In genomic region chr5:54844905-54845566, GRCh38 we compare ENCODE assay signal across 8 cellular contexts.
DNase-seq lines count a peak whose midpoint lies in the region; ATAC-seq and TF ChIP-seq lines count a peak whose summit lies in the region.

No MANE protein-coding gene starts in this region.

- no peak overlapping the region for H3K4me3 Mint-ChIP-seq in endothelial cell (ENCODE audit: unreplicated experiment)
- H3K4me3 Mint-ChIP-seq in naive B cell: peak overlapping the region; percentile 22 to 88 (median 73)

- H3K27ac Mint-ChIP-seq in endothelial cell (ENCODE audit: unreplicated experiment): no peak overlapping the region
- peak overlapping the region in 5 of 6 donors; percentile 78 to 95 (median 85) for H3K27ac Mint-ChIP-seq in naive B cell

- H3K4me1 Mint-ChIP-seq in endothelial cell (ENCODE audit: unreplicated experiment) (peaks cover 3% of the 10 kb centered on the region), naive B cell (peaks cover 10 to 25% (median 23%) of the 10 kb centered on the region in 3 donors)

- H3K36me3 Mint-ChIP-seq in endothelial cell (ENCODE audit: low read depth, unreplicated experiment) (no peaks in the 10 kb centered on the region), naive B cell (no peaks in the 10 kb centered on the region)

- peak; percentile 88 for TF ChIP-seq CTCF in endothelial cell (IDR thresholded peaks at IDR 0.05; ENCODE audit: unreplicated experiment)

- H3K27me3 Mint-ChIP-seq in endothelial cell (ENCODE audit: unreplicated experiment): no peaks in the 10 kb centered on the region
- peaks cover 4 to 15% (median 7%) of the 10 kb centered on the region in 3 donors for H3K27me3 Mint-ChIP-seq in naive B cell

- peak; percentile 24 for DNase-seq in AG20443 (ENCODE audit: low spot score)
- peak; percentile 52 for DNase-seq in RPMI7951 (ENCODE audit: low read depth)
- DNase-seq in endothelial cell (ENCODE audit: low spot score): no peak
- peak; percentile 53 for DNase-seq in naive B cell
- DNase-seq in NK-92 treated with Interleukin-12 subunit alpha and Interleukin-12 subunit beta, amount 100 ng/mL, for 24 hours (lab: John Stamatoyannopoulos, UW): no peak
- DNase-seq in stimulated activated CD4-positive, alpha-beta T cell treated with anti-CD3 and anti-CD28 coated beads, Interleukin-2, amount 100 ng/mL, for 48 hours: no peak
- no peak for DNase-seq in stimulated activated CD4-positive, alpha-beta T cell treated with anti-CD3 and anti-CD28 coated beads, Interleukin-15, amount 100 ng/mL, for 24 hours

- ATAC-seq in GM19455 (IDR thresholded peaks at IDR 0.05; ENCODE audit: unreplicated experiment) (peak; percentile 68), naive B cell (ENCODE audit: low read depth in 2 of 2) (peak; percentile 49 to 64)

- no peaks in the 10 kb centered on the region for H3K9me3 Mint-ChIP-seq in endothelial cell (ENCODE audit: unreplicated experiment)
- H3K9me3 Mint-ChIP-seq in naive B cell: no peaks in the 10 kb centered on the region

Comparison
In these comparisons a context has a peak if more than half of its experiments do, and no peak if none do; other contexts are left out.
1. DNase-seq: peak in AG20443 (single experiment), RPMI7951 (single experiment) and naive B cell (single experiment); none in endothelial cell (single experiment), NK-92 treated with Interleukin-12 subunit alpha and Interleukin-12 subunit beta, amount 100 ng/mL, for 24 hours (single experiment), stimulated activated CD4-positive, alpha-beta T cell treated with anti-CD3 and anti-CD28 coated beads, Interleukin-2, amount 100 ng/mL, for 48 hours (0 of 2) and stimulated activated CD4-positive, alpha-beta T cell treated with anti-CD3 and anti-CD28 coated beads, Interleukin-15, amount 100 ng/mL, for 24 hours (single experiment).